ENCODE assay signal across 13 cellular contexts in the genomic region with DNA sequence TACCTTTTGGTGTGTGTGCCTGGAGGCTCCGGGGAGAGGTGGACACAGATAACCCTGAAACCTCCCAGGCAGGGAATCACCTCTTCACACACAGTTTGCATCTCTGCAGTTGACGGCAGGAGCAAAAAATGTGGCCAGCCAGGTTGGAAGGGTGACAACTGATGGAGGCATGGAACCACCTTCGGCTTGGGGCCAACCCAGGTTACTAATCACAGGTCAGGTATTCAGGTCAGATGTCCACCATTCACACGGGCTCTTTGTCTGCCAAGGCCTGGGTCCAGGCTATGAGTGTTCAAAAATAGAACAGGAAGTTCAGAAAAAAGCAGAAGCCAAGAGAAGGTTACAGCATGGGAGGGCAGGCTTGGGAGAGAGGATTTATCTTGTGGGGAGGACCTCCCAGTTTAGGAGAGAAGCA.
DNase-seq lines count a peak whose midpoint lies in the region; ATAC-seq and TF ChIP-seq lines count a peak whose summit lies in the region.
"Had no signal": no experiment of that assay in that cellular context is flagged by ENCODE, and none has a peak within 500 bp of the region (broad histone marks: within the 10 kb centered on the region; RNA-seq: fewer than 3 reads in every experiment).

No MANE protein-coding gene starts in this region.

- intact Hi-C loops in Calu3 (cut with micrococcal nuclease; ENCODE audit: unreplicated experiment) = no loop called here
- intact Hi-C loops in activated CD4-positive, alpha-beta T cell treated with anti-CD3 and anti-CD28 coated beads, Interleukin-2, amount 10 ng/mL, durations not matched to agents 24 days and 14 days (cut with micrococcal nuclease) = no loop called here

- H4K5ac ChIP-seq in mesendoderm (ENCODE audit: low read length) = no peak overlapping the region

- H3K18ac ChIP-seq in mesendoderm (ENCODE audit: low read length) = no peak overlapping the region

- no peak overlapping the region for H3K23ac ChIP-seq in mesendoderm (ENCODE audit: low read length)

- no peak overlapping the region for H3K4me3 Mint-ChIP-seq in Calu3 (ENCODE audit: low read depth, unreplicated experiment)
- H3K4me3 Mint-ChIP-seq in activated T-cell treated with anti-CD3 and anti-CD28 coated beads, Interleukin-2, amount 50 U/mL, for 72 hours = no peak overlapping the region
- no peak overlapping the region for H3K4me3 Mint-ChIP-seq in activated CD4-positive, alpha-beta T cell treated with anti-CD3 and anti-CD28 coated beads, Interleukin-2, amount 10 ng/mL, durations not matched to agents 24 days and 14 days
- H3K4me3 Mint-ChIP-seq: stimulated activated naive CD8-positive, alpha-beta T cell treated with anti-CD3 and anti-CD28 coated beads, Interleukin-15, Interleukin-2, amounts not matched to agents 100 ng/mL and 50 ng/mL, for 24 hours had no signal

- no TSS peak for BruUV-seq in Calu3 (replicated peaks; lab: Mats Ljungman, UMichigan)

- DNase-seq in Calu3 (peak; percentile 48), NOMO-1 treated with DMSO at 0.1 percent for 48 hours (lab: John Stamatoyannopoulos, UW; ENCODE audit: unreplicated experiment) (peak; percentile 23), cerebellum (ENCODE audit: low spot score) (peak; percentile 56), mesendoderm (no peak), activated T-cell treated with anti-CD3 and anti-CD28 coated beads for 4 hours (no peak)
- DNase-seq in activated T-cell treated with anti-CD3 and anti-CD28 coated beads, Interleukin-2, amount 50 U/mL, for 72 hours = no peak
- DNase-seq in activated CD4-positive, alpha-beta T cell treated with anti-CD3 and anti-CD28 coated beads, Interleukin-2, amount 10 ng/mL, durations not matched to agents 24 days and 14 days = no peak
- DNase-seq: colonic mucosa, NCI-H1105 treated with DMSO at 0.1 percent for 48 hours, NCI-H446 had no signal

- H3K9ac ChIP-seq in mesendoderm (ENCODE audit: low read length) = no peak overlapping the region

- H3K79me2 ChIP-seq in mesendoderm (ENCODE audit: control insufficient read depth, insufficient read depth, low read length) = no peaks in the 10 kb centered on the region

- H4K8ac ChIP-seq in mesendoderm (ENCODE audit: low read depth, low read length) = no peak overlapping the region

- H3K27ac ChIP-seq in mesendoderm (ENCODE audit: low read depth, low read length) = no peak overlapping the region
- H3K27ac ChIP-seq: colonic mucosa had no signal

- no peaks in the 10 kb centered on the region for H3K79me1 ChIP-seq in mesendoderm (ENCODE audit: low read length)

- H2BK120ac ChIP-seq in mesendoderm (ENCODE audit: low read depth, low read length) = no peak overlapping the region

- no peak overlapping the region for H2BK15ac ChIP-seq in mesendoderm (replicated peaks; ENCODE audit: low read depth)

- H3K27me3 ChIP-seq in mesendoderm (ENCODE audit: insufficient read depth, low read length, poor library complexity) = no peaks in the 10 kb centered on the region
- H3K27me3 ChIP-seq: colonic mucosa had no signal

- H2AK5ac ChIP-seq in mesendoderm (ENCODE audit: low read length) = peak overlapping the region; percentile 32

- no peak overlapping the region for H3K4ac ChIP-seq in mesendoderm (ENCODE audit: low read depth, low read length)

- H3K4me1 Mint-ChIP-seq in Calu3 (ENCODE audit: low read depth, unreplicated experiment) = peaks cover 20% of the 10 kb centered on the region
- peaks cover 19% of the 10 kb centered on the region for H3K4me1 Mint-ChIP-seq in activated T-cell treated with anti-CD3 and anti-CD28 coated beads, Interleukin-2, amount 50 U/mL, for 72 hours (ENCODE audit: low read depth)
- no peaks in the 10 kb centered on the region for H3K4me1 Mint-ChIP-seq in activated CD4-positive, alpha-beta T cell treated with anti-CD3 and anti-CD28 coated beads, Interleukin-2, amount 10 ng/mL, durations not matched to agents 24 days and 14 days

- H3K27ac Mint-ChIP-seq in Calu3 (ENCODE audit: unreplicated experiment) = no peak overlapping the region
- no peak overlapping the region for H3K27ac Mint-ChIP-seq in activated T-cell treated with anti-CD3 and anti-CD28 coated beads, Interleukin-2, amount 50 U/mL, for 72 hours
- no peak overlapping the region for H3K27ac Mint-ChIP-seq in activated CD4-positive, alpha-beta T cell treated with anti-CD3 and anti-CD28 coated beads, Interleukin-2, amount 10 ng/mL, durations not matched to agents 24 days and 14 days
- H3K27ac Mint-ChIP-seq: stimulated activated naive CD8-positive, alpha-beta T cell treated with anti-CD3 and anti-CD28 coated beads, Interleukin-15, Interleukin-2, amounts not matched to agents 100 ng/mL and 50 ng/mL, for 24 hours had no signal

- no peaks in the 10 kb centered on the region for H3K36me3 ChIP-seq in mesendoderm (ENCODE audit: control insufficient read depth, insufficient read depth, low read length)
- H3K36me3 ChIP-seq: colonic mucosa had no signal

- H3K4me2 ChIP-seq in mesendoderm (ENCODE audit: low read length) = no peak overlapping the region

- no peak for TF ChIP-seq CTCF in Calu3 (IDR thresholded peaks at IDR 0.05; ENCODE audit: unreplicated experiment)

- no peaks in the 10 kb centered on the region for H3K36me3 Mint-ChIP-seq in Calu3 (ENCODE audit: insufficient read depth, unreplicated experiment)
- H3K36me3 Mint-ChIP-seq in activated T-cell treated with anti-CD3 and anti-CD28 coated beads, Interleukin-2, amount 50 U/mL, for 72 hours (ENCODE audit: insufficient read depth in 2 of 2) = no peaks in the 10 kb centered on the region
- no peaks in the 10 kb centered on the region for H3K36me3 Mint-ChIP-seq in activated CD4-positive, alpha-beta T cell treated with anti-CD3 and anti-CD28 coated beads, Interleukin-2, amount 10 ng/mL, durations not matched to agents 24 days and 14 days (ENCODE audit: low read depth)

- no peak overlapping the region for H3K4me3 ChIP-seq in mesendoderm (ENCODE audit: low read length)
- H3K4me3 ChIP-seq: colonic mucosa had no signal

- CTCF ChIA-PET in Calu3 (lab: Charles Lee) = no interaction called here

- H3K4me1 ChIP-seq in mesendoderm (ENCODE audit: control insufficient read depth, low read depth, low read length) = peaks cover 14% of the 10 kb centered on the region
- H3K4me1 ChIP-seq: colonic mucosa had no signal

- WGBS in mesendoderm (ENCODE audit: extremely low coverage, insufficient coverage, low lambda C conversion rate) = no CpG with 5 or more reads among the region's 4 CpGs

- peak overlapping the region; percentile 53 for H3K56ac ChIP-seq in mesendoderm (ENCODE audit: low read length)

- H2BK5ac ChIP-seq in mesendoderm (ENCODE audit: low read length) = no peak overlapping the region

- no peaks in the 10 kb centered on the region for H3K9me3 Mint-ChIP-seq in Calu3 (ENCODE audit: low read depth, unreplicated experiment)
- H3K9me3 Mint-ChIP-seq in activated T-cell treated with anti-CD3 and anti-CD28 coated beads, Interleukin-2, amount 50 U/mL, for 72 hours = no peaks in the 10 kb centered on the region
- no peaks in the 10 kb centered on the region for H3K9me3 Mint-ChIP-seq in activated CD4-positive, alpha-beta T cell treated with anti-CD3 and anti-CD28 coated beads, Interleukin-2, amount 10 ng/mL, durations not matched to agents 24 days and 14 days
- H3K9me3 Mint-ChIP-seq: stimulated activated naive CD8-positive, alpha-beta T cell treated with anti-CD3 and anti-CD28 coated beads, Interleukin-15, Interleukin-2, amounts not matched to agents 100 ng/mL and 50 ng/mL, for 24 hours had no signal

- no peaks in the 10 kb centered on the region for H3K27me3 Mint-ChIP-seq in Calu3 (ENCODE audit: unreplicated experiment)
- no peaks in the 10 kb centered on the region for H3K27me3 Mint-ChIP-seq in activated T-cell treated with anti-CD3 and anti-CD28 coated beads, Interleukin-2, amount 50 U/mL, for 72 hours (ENCODE audit: low read depth)
- H3K27me3 Mint-ChIP-seq in activated CD4-positive, alpha-beta T cell treated with anti-CD3 and anti-CD28 coated beads, Interleukin-2, amount 10 ng/mL, durations not matched to agents 24 days and 14 days = no peaks in the 10 kb centered on the region
- H3K27me3 Mint-ChIP-seq: stimulated activated naive CD8-positive, alpha-beta T cell treated with anti-CD3 and anti-CD28 coated beads, Interleukin-15, Interleukin-2, amounts not matched to agents 100 ng/mL and 50 ng/mL, for 24 hours had no signal

- ATAC-seq in activated T-cell treated with anti-CD3 and anti-CD28 coated beads, Interleukin-2, amount 50 U/mL, for 72 hours (replicated peaks in 1 of 2) = no peak
- no peak for ATAC-seq in HG02885 (IDR thresholded peaks at IDR 0.05; ENCODE audit: poor library complexity, unreplicated experiment)
- ATAC-seq: sciatic nerve had no signal

Comparison
In these comparisons a context has a peak if more than half of its experiments do, and no peak if none do; other contexts are left out.
1. DNase-seq: peak in Calu3 (single experiment), NOMO-1 treated with DMSO at 0.1 percent for 48 hours (single experiment) and cerebellum (single experiment); none in mesendoderm (single experiment), activated T-cell treated with anti-CD3 and anti-CD28 coated beads, Interleukin-2, amount 50 U/mL, for 72 hours (0 of 2), activated T-cell treated with anti-CD3 and anti-CD28 coated beads for 4 hours (single experiment) and activated CD4-positive, alpha-beta T cell treated with anti-CD3 and anti-CD28 coated beads, Interleukin-2, amount 10 ng/mL, durations not matched to agents 24 days and 14 days (single experiment).